ENCODE assay signal across 17 cellular contexts in the genomic region with DNA sequence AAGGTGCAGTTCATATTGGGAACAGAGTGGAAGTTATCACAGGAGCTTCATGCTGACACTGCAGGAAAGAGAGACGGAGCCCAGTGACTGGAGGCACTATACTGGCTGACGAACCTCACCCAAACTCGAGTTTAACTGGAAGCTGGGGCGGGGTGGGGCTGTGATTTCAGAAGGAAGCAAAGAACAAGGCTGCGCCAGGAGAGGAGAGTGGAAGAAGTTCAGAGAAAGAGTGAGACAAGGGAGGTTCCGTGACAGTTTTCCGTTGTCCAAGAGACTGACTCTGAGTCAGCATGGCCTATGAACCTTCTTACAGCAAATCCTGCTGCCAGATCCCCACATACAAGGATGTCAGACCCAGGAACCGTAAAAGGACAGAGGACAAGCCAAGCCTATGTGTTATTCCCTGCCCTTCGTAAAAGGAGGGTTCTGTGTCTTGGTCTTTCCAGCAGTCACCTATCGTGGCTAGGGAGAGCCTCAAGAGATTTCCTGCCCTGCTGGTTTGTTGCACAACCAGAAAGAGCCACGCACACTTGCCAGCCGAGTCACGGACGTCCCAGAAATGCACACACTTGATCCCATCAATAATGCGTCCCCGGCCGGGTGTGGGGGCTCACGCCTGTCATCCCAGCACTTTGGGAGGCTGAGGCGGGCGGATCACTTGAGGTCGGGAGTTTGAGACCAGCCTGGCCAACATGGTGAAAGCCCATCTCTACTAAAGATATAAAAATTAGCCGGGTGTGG. TPM values are rescaled to one million over a fixed set of nuclear protein-coding genes. Genes with fewer than 3 reads are reported as not detected.
A peak's percentile ranks its signal among the peaks of the same experiment; 100 is the strongest.
DNase-seq lines count a peak whose midpoint lies in the region; ATAC-seq and TF ChIP-seq lines count a peak whose summit lies in the region.
"Had no signal": no experiment of that assay in that cellular context is flagged by ENCODE, and none has a peak within 500 bp of the region (broad histone marks: within the 10 kb centered on the region; RNA-seq: fewer than 3 reads in every experiment).

No MANE protein-coding gene starts in this region.

- POLR2A ChIA-PET in activated CD4-positive, alpha-beta T cell treated with anti-CD3 and anti-CD28 coated beads, Interleukin-2, amount 10 ng/mL, durations not matched to agents 7 days and 5 days (lab: Charles Lee), result no interaction called here

- H3F3A ChIP-seq in Loucy (ENCODE audit: low read depth), result no peaks in the 10 kb centered on the region

- H2BK15ac ChIP-seq in mesenchymal stem cell (ENCODE audit: low read depth, poor library complexity, severe bottlenecking), result no peak overlapping the region

- no peaks in the 10 kb centered on the region for H3K9me3 Mint-ChIP-seq in activated CD4-positive, alpha-beta T cell treated with anti-CD3 and anti-CD28 coated beads, Interleukin-2, amount 10 ng/mL, durations not matched to agents 7 days and 5 days
- H3K9me3 Mint-ChIP-seq: activated T-helper 2 cell treated with anti-CD3 and anti-CD28 coated beads, Interferon-gamma antibody, Interleukin-2, Interleukin-4, amounts not matched to agents 10 μg/mL and 5 μg/mL and 100 μg/mL, durations not matched to agents 14 hours and 24 hours and 36 hours had no signal

- H3K4me3 ChIP-seq in Loucy (ENCODE audit: low read length, poor library complexity, severe bottlenecking) (no peak overlapping the region), mesenchymal stem cell (ENCODE audit: insufficient read depth in 1 of 2, low read depth in 1 of 2, low read length in 2 of 2) (peak overlapping the region in 1 of 2 experiments; percentile 56), tibial nerve (no peak overlapping the region)
- H3K4me3 ChIP-seq: body of pancreas, psoas muscle had no signal

- peak; percentile 60 for DNase-seq in dermis blood vessel endothelial cell
- DNase-seq in mesenchymal stem cell, result peak; percentile 94
- no peak for DNase-seq in tibial nerve (ENCODE audit: low spot score in 2 of 2)
- no peak for DNase-seq in activated CD4-positive, alpha-beta T cell treated with anti-CD3 and anti-CD28 coated beads, Interleukin-2, amount 10 ng/mL, durations not matched to agents 7 days and 5 days
- DNase-seq in nucleus accumbens (lab: John Stamatoyannopoulos, UW), result no peak
- DNase-seq: activated CD4-positive, alpha-beta T cell treated with anti-CD3 and anti-CD28 coated beads, Interleukin-2, amount 50 U/mL, for 4 hours; body of pancreas; KBM-7; midbrain; NCI-H1436; NCI-H510A treated with DMSO at 0.1 percent for 48 hours; stimulated activated CD4-positive, alpha-beta T cell treated with anti-CD3 and anti-CD28 coated beads, Interleukin-4, amount 100 ng/mL, for 1 hour; stimulated activated naive CD4-positive, alpha-beta T cell had no signal

- H3K27me3 ChIP-seq in Loucy (ENCODE audit: insufficient read depth, low read length, poor library complexity, severe bottlenecking) (no peaks in the 10 kb centered on the region), mesenchymal stem cell (ENCODE audit: control insufficient read depth in 1 of 2, insufficient read depth in 1 of 2, low read length in 2 of 2) (no peaks in the 10 kb centered on the region), tibial nerve (no peaks in the 10 kb centered on the region)
- H3K27me3 ChIP-seq: body of pancreas had no signal

- H3K36me3 ChIP-seq in Loucy (ENCODE audit: insufficient read depth, low read length) (peaks cover 9% of the 10 kb centered on the region; the same call in 1 of the 2 replicates), mesenchymal stem cell (ENCODE audit: control insufficient read depth in 1 of 2, insufficient read depth in 2 of 2, low read depth in 1 of 2, low read length in 2 of 2) (peaks cover 27 to 30% of the 10 kb centered on the region in 2 experiments), tibial nerve (peaks cover 0 to 10% (median 0%) of the 10 kb centered on the region in 3 donors)

- no peak overlapping the region for H3K4ac ChIP-seq in mesenchymal stem cell (ENCODE audit: low read depth in 1 of 2, low read length in 2 of 2)

- H3K4me3 Mint-ChIP-seq in activated CD4-positive, alpha-beta T cell treated with anti-CD3 and anti-CD28 coated beads, Interleukin-2, amount 10 ng/mL, durations not matched to agents 7 days and 5 days, result no peak overlapping the region

- H3K4me1 Mint-ChIP-seq in activated CD4-positive, alpha-beta T cell treated with anti-CD3 and anti-CD28 coated beads, Interleukin-2, amount 10 ng/mL, durations not matched to agents 7 days and 5 days, result peaks cover 28% of the 10 kb centered on the region

- no peaks in the 10 kb centered on the region for H3K9me3 ChIP-seq in Loucy (ENCODE audit: insufficient read depth, low read depth, low read length)
- no peaks in the 10 kb centered on the region for H3K9me3 ChIP-seq in mesenchymal stem cell (ENCODE audit: control insufficient read depth, low read length)
- H3K9me3 ChIP-seq in tibial nerve, result no peaks in the 10 kb centered on the region
- H3K9me3 ChIP-seq: body of pancreas, psoas muscle had no signal

- H3K9ac ChIP-seq in Loucy (ENCODE audit: low read depth, low read length, poor library complexity, severe bottlenecking), result no peak overlapping the region
- H3K9ac ChIP-seq in mesenchymal stem cell (ENCODE audit: low read length), result peak overlapping the region; percentile 75

- H4K8ac ChIP-seq in mesenchymal stem cell (ENCODE audit: low read length), result no peak overlapping the region

- ATAC-seq in GM21529 (IDR thresholded peaks at IDR 0.05; ENCODE audit: unreplicated experiment), result no peak
- ATAC-seq: body of pancreas, psoas muscle had no signal

- H4K20me1 ChIP-seq in Loucy (ENCODE audit: insufficient read depth, low read length, poor library complexity, severe bottlenecking), result peaks cover 31% of the 10 kb centered on the region

- WGBS in mesenchymal stem cell, result 79% methylated on average over 22 of the region's 22 CpGs
- WGBS in tibial nerve, 2 donors, result 72% methylated on average over 22 of the region's 22 CpGs

- CTCF ChIA-PET in activated CD4-positive, alpha-beta T cell treated with anti-CD3 and anti-CD28 coated beads, Interleukin-2, amount 10 ng/mL, durations not matched to agents 7 days and 5 days (lab: Charles Lee), result interaction anchor here (0.6 kb wide), 1 partner anchor 29 kb away, joined by 3 read pairs; no protein-coding TSS in a partner anchor

- TF ChIP-seq POLR2A in tibial nerve (IDR thresholded peaks at IDR 0.05), result no peak

- H3K4me2 ChIP-seq in Loucy (ENCODE audit: low read depth, low read length, poor library complexity, severe bottlenecking) (peak overlapping the region; percentile 28), mesenchymal stem cell (ENCODE audit: low read length, poor library complexity, severe bottlenecking) (no peak overlapping the region)

- H2BK5ac ChIP-seq in mesenchymal stem cell (ENCODE audit: low read depth, low read length, poor library complexity, severe bottlenecking), result no peak overlapping the region

- no peak overlapping the region for H3K14ac ChIP-seq in mesenchymal stem cell (ENCODE audit: low read length in 2 of 2)

- peaks cover 49% of the 10 kb centered on the region for H3K79me1 ChIP-seq in mesenchymal stem cell (replicated peaks; ENCODE audit: low read length, poor library complexity, severe bottlenecking)

- H2BK120ac ChIP-seq in mesenchymal stem cell (ENCODE audit: low read depth, low read length), result no peak overlapping the region

- TF ChIP-seq CTCF in Loucy (conservative IDR thresholded peaks at IDR 0.05; ENCODE audit: low read length) (no peak), tibial nerve (IDR thresholded peaks at IDR 0.05) (no peak)

- H2AFZ ChIP-seq in Loucy (ENCODE audit: low read length) (no peak overlapping the region), mesenchymal stem cell (ENCODE audit: low read depth, low read length) (no peak overlapping the region)

- H4K91ac ChIP-seq in mesenchymal stem cell (ENCODE audit: low read length), result no peak overlapping the region

- peak overlapping the region; percentile 11 to 21 for H3K18ac ChIP-seq in mesenchymal stem cell (ENCODE audit: low read depth in 1 of 2, low read length in 2 of 2)

- H3K9me2 ChIP-seq in Loucy (replicated peaks; ENCODE audit: low read depth, low read length), result no peaks in the 10 kb centered on the region

- no peak overlapping the region for H2BK12ac ChIP-seq in mesenchymal stem cell (ENCODE audit: low read length in 2 of 2)

- peaks cover 65% of the 10 kb centered on the region for H3K79me2 ChIP-seq in Loucy (ENCODE audit: insufficient read depth, low read length)

- H3K27ac ChIP-seq in mesenchymal stem cell (ENCODE audit: low read length, poor library complexity, severe bottlenecking) (no peak overlapping the region), tibial nerve (peak overlapping the region in 3 of 4 donors; percentile 61 to 92 (median 80))
- H3K27ac ChIP-seq: body of pancreas, psoas muscle had no signal

- no peak overlapping the region for H3K23ac ChIP-seq in mesenchymal stem cell (ENCODE audit: low read length in 2 of 2)

- no peak for TF ChIP-seq EP300 in tibial nerve (IDR thresholded peaks at IDR 0.05)

- H3K27me3 Mint-ChIP-seq in activated CD4-positive, alpha-beta T cell treated with anti-CD3 and anti-CD28 coated beads, Interleukin-2, amount 10 ng/mL, durations not matched to agents 7 days and 5 days, result no peaks in the 10 kb centered on the region

- H3K4me1 ChIP-seq in Loucy (ENCODE audit: insufficient read depth, low read length, poor library complexity, severe bottlenecking) (peaks cover 24% of the 10 kb centered on the region), mesenchymal stem cell (ENCODE audit: control insufficient read depth, insufficient read depth, low read depth, low read length) (peaks cover 26% of the 10 kb centered on the region), tibial nerve (peaks cover 0 to 79% (median 55%) of the 10 kb centered on the region in 4 donors)

- peaks cover 11% of the 10 kb centered on the region for H3K36me3 Mint-ChIP-seq in activated CD4-positive, alpha-beta T cell treated with anti-CD3 and anti-CD28 coated beads, Interleukin-2, amount 10 ng/mL, durations not matched to agents 7 days and 5 days (ENCODE audit: low read depth)

- no peak overlapping the region for H2AK5ac ChIP-seq in mesenchymal stem cell (ENCODE audit: low read length, severe bottlenecking)

- no peak overlapping the region for H3K27ac Mint-ChIP-seq in activated CD4-positive, alpha-beta T cell treated with anti-CD3 and anti-CD28 coated beads, Interleukin-2, amount 10 ng/mL, durations not matched to agents 7 days and 5 days
- H3K27ac Mint-ChIP-seq: activated T-helper 2 cell treated with anti-CD3 and anti-CD28 coated beads, Interferon-gamma antibody, Interleukin-2, Interleukin-4, amounts not matched to agents 10 μg/mL and 5 μg/mL and 100 μg/mL, durations not matched to agents 14 hours and 24 hours and 36 hours had no signal

RNA-seq across cellular contexts. Expression of a gene that starts 5.1 kb away (rescaled TPM):
- total RNA-seq in dermis blood vessel endothelial cell, result 18.5 and 29.6 TPM in 2 replicates
- 71.7 TPM for polyA plus RNA-seq in mesenchymal stem cell (2013, experiment 1 of 2)
- 78.4 TPM for polyA plus RNA-seq in mesenchymal stem cell (2013, experiment 2 of 2)
- total RNA-seq in tibial nerve, result 10 to 100 TPM; 31.0 to 41.5 (median 39.3) TPM
- total RNA-seq in activated CD4-positive, alpha-beta T cell treated with anti-CD3 and anti-CD28 coated beads, Interleukin-2, amount 10 ng/mL, durations not matched to agents 7 days and 5 days, result 10 to 100 TPM; 44.1 to 52.2 TPM

RNA-seq across cellular contexts. Expression of a gene that starts 41.1 kb away (rescaled TPM):
- total RNA-seq in dermis blood vessel endothelial cell (74.7 and 88.0 TPM in 2 replicates), tibial nerve (100 to 1,000 TPM in 2 of 4 donors, 10 to 100 TPM in 2; 67.9 to 110 (median 95.2) TPM)
- polyA plus RNA-seq in mesenchymal stem cell (2013, experiment 1 of 2), result 18.7 TPM
- polyA plus RNA-seq in mesenchymal stem cell (2013, experiment 2 of 2), result 20.5 TPM
- 10 to 100 TPM; 50.3 to 56.9 TPM for total RNA-seq in activated CD4-positive, alpha-beta T cell treated with anti-CD3 and anti-CD28 coated beads, Interleukin-2, amount 10 ng/mL, durations not matched to agents 7 days and 5 days

Comparison
In these comparisons a context has a peak if more than half of its experiments do, and no peak if none do; other contexts are left out.
1. DNase-seq: peak in dermis blood vessel endothelial cell (single experiment) and mesenchymal stem cell (single experiment); none in tibial nerve (0 of 2), activated CD4-positive, alpha-beta T cell treated with anti-CD3 and anti-CD28 coated beads, Interleukin-2, amount 10 ng/mL, durations not matched to agents 7 days and 5 days (single experiment) and nucleus accumbens (0 of 56).